21 cellular contexts compared by ENCODE assay signal in genomic region chr1:24707659-24708058, GRCh38. TPM values are rescaled to one million over a fixed set of nuclear protein-coding genes. Genes with fewer than 3 reads are reported as not detected.
A peak's percentile ranks its signal among the peaks of the same experiment; 100 is the strongest.
DNase-seq lines count a peak whose midpoint lies in the region; ATAC-seq and TF ChIP-seq lines count a peak whose summit lies in the region.
"Had no signal": no experiment of that assay in that cellular context is flagged by ENCODE, and none has a peak within 500 bp of the region (broad histone marks: within the 10 kb centered on the region; RNA-seq: fewer than 3 reads in every experiment).

No MANE protein-coding gene starts in this region.

- H3K9ac ChIP-seq in GM23248 (no peak overlapping the region), neuronal stem cell (ENCODE audit: low read depth, low read length, poor library complexity) (no peak overlapping the region)

- 28 to 62% methylated on average over 1 to 4 of the region's 4 CpGs for WGBS in GM23248 (ENCODE audit: low coverage in 1 of 2, low lambda C conversion rate in 2 of 2, missing lambda C conversion rate in 2 of 2), 2 experiments
- WGBS in neuronal stem cell (ENCODE audit: extremely low coverage in 2 of 2, insufficient read length in 2 of 2, insufficient replicate concordance in 1 of 2), 2 donors, result no CpG with 5 or more reads among the region's 4 CpGs
- whole genome bisulfite sequencing in esophagus squamous epithelium, 2 donors, result 61 to 75% methylated on average over 3 of the region's 4 CpGs

- no peaks in the 10 kb centered on the region for H3K27me3 Mint-ChIP-seq in chondrocyte (ENCODE audit: low read depth)
- peaks cover 2% of the 10 kb centered on the region for H3K27me3 Mint-ChIP-seq in activated CD8-positive, alpha-beta memory T cell treated with anti-CD3 and anti-CD28 coated beads, Interleukin-2, amount 10 ng/mL, durations not matched to agents 7 days and 5 days

- no peak overlapping the region for H4K91ac ChIP-seq in neuronal stem cell (ENCODE audit: low read depth, low read length, poor library complexity)

- H3K4me1 ChIP-seq in GM23248 (ENCODE audit: insufficient read depth), result peaks cover 43% of the 10 kb centered on the region
- H3K4me1 ChIP-seq in neuronal stem cell (ENCODE audit: control insufficient read depth in 2 of 2, insufficient read depth in 1 of 2, low read depth in 1 of 2, low read length in 2 of 2), result peaks cover 9 to 15% of the 10 kb centered on the region in 2 donors
- H3K4me1 ChIP-seq in esophagus squamous epithelium, result peaks cover 0 to 21% (median 0%) of the 10 kb centered on the region in 3 donors

- peak overlapping the region; percentile 5 for H2AK5ac ChIP-seq in neuronal stem cell (ENCODE audit: low read depth, low read length)

- H4K20me1 ChIP-seq in GM23248 (ENCODE audit: insufficient read depth), result no peaks in the 10 kb centered on the region

- no peak overlapping the region for H3K18ac ChIP-seq in neuronal stem cell (ENCODE audit: low read length)

- in situ Hi-C loops in GM23248 (cut with MboI), result no loop called here

- H3K4me1 Mint-ChIP-seq in chondrocyte (ENCODE audit: low read depth), result peaks cover 29% of the 10 kb centered on the region
- H3K4me1 Mint-ChIP-seq in activated CD8-positive, alpha-beta memory T cell treated with anti-CD3 and anti-CD28 coated beads, Interleukin-2, amount 10 ng/mL, durations not matched to agents 7 days and 5 days, result peaks cover 24% of the 10 kb centered on the region

- H3K4me2 ChIP-seq in GM23248 (ENCODE audit: unreplicated experiment) (no peak overlapping the region), neuronal stem cell (ENCODE audit: insufficient read depth, low read length, poor library complexity, severe bottlenecking) (no peak overlapping the region)

- H2BK12ac ChIP-seq in neuronal stem cell (ENCODE audit: low read length), result no peak overlapping the region

- H2BK15ac ChIP-seq in neuronal stem cell (ENCODE audit: low read length), result no peak overlapping the region

- CTCF ChIA-PET in activated CD8-positive, alpha-beta memory T cell treated with anti-CD3 and anti-CD28 coated beads, Interleukin-2, amount 10 ng/mL, durations not matched to agents 7 days and 5 days (lab: Charles Lee), result interaction anchor here (0.8 to 1.0 kb wide), 2 partner anchors 19 to 127 kb away, joined by 3 to 4 read pairs; no protein-coding TSS in a partner anchor

- no peak overlapping the region for H2BK5ac ChIP-seq in neuronal stem cell (ENCODE audit: low read length)

- no peak overlapping the region for H3K4ac ChIP-seq in neuronal stem cell (ENCODE audit: low read length)

- H3K27ac ChIP-seq in GM23248 (peak overlapping the region; percentile 48; the same call in 1 of the 2 replicates), neuronal stem cell (replicated peaks; ENCODE audit: low read length) (no peak overlapping the region), esophagus squamous epithelium (no peak overlapping the region)
- H3K27ac ChIP-seq: epithelial cell of prostate, pancreas, SJSA1 had no signal

- H3K9me3 Mint-ChIP-seq in chondrocyte (ENCODE audit: low read depth), result no peaks in the 10 kb centered on the region
- H3K9me3 Mint-ChIP-seq in activated CD8-positive, alpha-beta memory T cell treated with anti-CD3 and anti-CD28 coated beads, Interleukin-2, amount 10 ng/mL, durations not matched to agents 7 days and 5 days (ENCODE audit: low read depth), result no peaks in the 10 kb centered on the region
- H3K9me3 Mint-ChIP-seq: activated naive CD8-positive, alpha-beta T cell treated with anti-CD3 and anti-CD28 coated beads, Interleukin-2, amount 50 U/mL, for 24 hours; activated T-helper 1 cell treated with anti-CD3 and anti-CD28 coated beads, Interleukin-12 subunit alpha, Interleukin-12 subunit beta, Interleukin-2, Interleukin-4 antibody, amounts not matched to agents 30 ng/mL and 10 ng/mL and 1 ng/mL, durations not matched to agents 14 hours and 24 hours and 36 hours; CD4-positive, alpha-beta memory T cell had no signal

- DNase-seq in GM23248 (peak; percentile 75), NB4 (ENCODE audit: low read depth) (peak; percentile 24), chondrocyte (ENCODE audit: low spot score) (no peak), neuronal stem cell (ENCODE audit: low spot score) (no peak), esophagus squamous epithelium (lab: John Stamatoyannopoulos, UW) (no peak)
- no peak for DNase-seq in activated CD8-positive, alpha-beta memory T cell treated with anti-CD3 and anti-CD28 coated beads, Interleukin-2, amount 10 ng/mL, durations not matched to agents 7 days and 5 days
- DNase-seq: activated naive CD8-positive, alpha-beta T cell treated with anti-CD3 and anti-CD28 coated beads, Interleukin-2, amount 50 U/mL, for 24 hours; CD4-positive, alpha-beta memory T cell; heart right ventricle; kidney; mucosa of descending colon; NCI-H1417 treated with DMSO at 0.1 percent for 48 hours; NCI-H2227 treated with DMSO at 0.1 percent for 48 hours; pancreas; small intestine had no signal

- H3K23ac ChIP-seq in neuronal stem cell (ENCODE audit: low read depth, low read length, poor library complexity), result no peak overlapping the region

- intact Hi-C loops in esophagus squamous epithelium (cut with DNase I), result no loop called here

- H3K4me3 Mint-ChIP-seq in chondrocyte (ENCODE audit: unreplicated experiment), result no peak overlapping the region
- H3K4me3 Mint-ChIP-seq in activated CD8-positive, alpha-beta memory T cell treated with anti-CD3 and anti-CD28 coated beads, Interleukin-2, amount 10 ng/mL, durations not matched to agents 7 days and 5 days, result no peak overlapping the region
- H3K4me3 Mint-ChIP-seq: activated naive CD8-positive, alpha-beta T cell treated with anti-CD3 and anti-CD28 coated beads, Interleukin-2, amount 50 U/mL, for 24 hours; activated T-helper 1 cell treated with anti-CD3 and anti-CD28 coated beads, Interleukin-12 subunit alpha, Interleukin-12 subunit beta, Interleukin-2, Interleukin-4 antibody, amounts not matched to agents 30 ng/mL and 10 ng/mL and 1 ng/mL, durations not matched to agents 14 hours and 24 hours and 36 hours; CD4-positive, alpha-beta memory T cell had no signal

- ATAC-seq in GM18909 (IDR thresholded peaks at IDR 0.05; ENCODE audit: poor library complexity, unreplicated experiment) (no peak), GM18858 (IDR thresholded peaks at IDR 0.05; ENCODE audit: unreplicated experiment) (no peak)
- no peak for ATAC-seq in activated CD8-positive, alpha-beta memory T cell treated with anti-CD3 and anti-CD28 coated beads, Interleukin-2, amount 10 ng/mL, durations not matched to agents 7 days and 5 days
- ATAC-seq: activated naive CD8-positive, alpha-beta T cell treated with anti-CD3 and anti-CD28 coated beads, Interleukin-2, amount 50 U/mL, for 24 hours; heart right ventricle; mucosa of descending colon; pancreas had no signal

- peaks cover 31% of the 10 kb centered on the region for H3F3A ChIP-seq in GM23248 (ENCODE audit: insufficient read depth)

- TF ChIP-seq CTCF in NB4 (IDR thresholded peaks at IDR 0.05; ENCODE audit: low read depth, low read length), result no peak
- TF ChIP-seq CTCF in chondrocyte (IDR thresholded peaks at IDR 0.05), result no peak
- TF ChIP-seq CTCF in esophagus squamous epithelium (IDR thresholded peaks at IDR 0.05), result no peak

- H2BK120ac ChIP-seq in neuronal stem cell (ENCODE audit: low read depth, low read length), result no peak overlapping the region

- H3K79me2 ChIP-seq in GM23248 (ENCODE audit: insufficient read depth), result peaks cover 12% of the 10 kb centered on the region

- H3K4me3 ChIP-seq in GM23248 (no peak overlapping the region), NB4 (ENCODE audit: low read depth, low read length) (no peak overlapping the region), neuronal stem cell (ENCODE audit: low read length in 2 of 2) (no peak overlapping the region), esophagus squamous epithelium (no peak overlapping the region)
- H3K4me3 ChIP-seq: heart right ventricle, mucosa of descending colon, pancreas, SJSA1, tibial nerve had no signal

- H3K9me3 ChIP-seq in GM23248 (ENCODE audit: low read depth) (no peaks in the 10 kb centered on the region), neuronal stem cell (replicated peaks in 1 of 2; ENCODE audit: control insufficient read depth in 2 of 2, insufficient read depth in 1 of 2, low read depth in 1 of 2, low read length in 2 of 2) (no peaks in the 10 kb centered on the region), esophagus squamous epithelium (no peaks in the 10 kb centered on the region)
- H3K9me3 ChIP-seq: heart right ventricle, mucosa of descending colon, pancreas, SJSA1, tibial nerve had no signal

- no peaks in the 10 kb centered on the region for H3K27me3 ChIP-seq in GM23248 (replicated peaks; ENCODE audit: insufficient read depth)
- no peaks in the 10 kb centered on the region for H3K27me3 ChIP-seq in neuronal stem cell (ENCODE audit: control insufficient read depth in 3 of 3, insufficient read depth in 3 of 3, low read depth in 1 of 3, low read length in 3 of 3)
- no peaks in the 10 kb centered on the region for H3K27me3 ChIP-seq in esophagus squamous epithelium
- H3K27me3 ChIP-seq: heart right ventricle, pancreas, SJSA1, tibial nerve had no signal

- H2AFZ ChIP-seq in GM23248, result no peak overlapping the region
- H2AFZ ChIP-seq in neuronal stem cell (ENCODE audit: low read length), result no peak overlapping the region

- no peaks in the 10 kb centered on the region for H3K36me3 Mint-ChIP-seq in chondrocyte (ENCODE audit: low read depth)
- no peaks in the 10 kb centered on the region for H3K36me3 Mint-ChIP-seq in activated CD8-positive, alpha-beta memory T cell treated with anti-CD3 and anti-CD28 coated beads, Interleukin-2, amount 10 ng/mL, durations not matched to agents 7 days and 5 days
- H3K36me3 Mint-ChIP-seq: CD4-positive, alpha-beta memory T cell had no signal

- no peak overlapping the region for H3K14ac ChIP-seq in neuronal stem cell (ENCODE audit: low read length)

- H3K79me1 ChIP-seq in neuronal stem cell (ENCODE audit: low read depth, low read length), result no peaks in the 10 kb centered on the region

- no peak overlapping the region for H4K8ac ChIP-seq in neuronal stem cell (ENCODE audit: low read depth, low read length)

- H3K9me2 ChIP-seq in GM23248 (ENCODE audit: insufficient read depth), result no peaks in the 10 kb centered on the region

- H3K36me3 ChIP-seq in GM23248 (ENCODE audit: low read depth) (no peaks in the 10 kb centered on the region), neuronal stem cell (replicated peaks in 1 of 2; ENCODE audit: control insufficient read depth in 2 of 2, insufficient read depth in 2 of 2, low read length in 2 of 2) (no peaks in the 10 kb centered on the region), esophagus squamous epithelium (no peaks in the 10 kb centered on the region)
- H3K36me3 ChIP-seq: heart right ventricle, pancreas, SJSA1, tibial nerve had no signal

- no peak for TF ChIP-seq POLR2A in NB4 (IDR thresholded peaks at IDR 0.05; ENCODE audit: extremely low read depth, insufficient read length)
- TF ChIP-seq POLR2A in esophagus squamous epithelium (IDR thresholded peaks at IDR 0.05), result no peak

- peak overlapping the region; percentile 66 for H3K27ac Mint-ChIP-seq in chondrocyte (ENCODE audit: unreplicated experiment)
- H3K27ac Mint-ChIP-seq in activated CD8-positive, alpha-beta memory T cell treated with anti-CD3 and anti-CD28 coated beads, Interleukin-2, amount 10 ng/mL, durations not matched to agents 7 days and 5 days, result no peak overlapping the region
- H3K27ac Mint-ChIP-seq: activated naive CD8-positive, alpha-beta T cell treated with anti-CD3 and anti-CD28 coated beads, Interleukin-2, amount 50 U/mL, for 24 hours; activated T-helper 1 cell treated with anti-CD3 and anti-CD28 coated beads, Interleukin-12 subunit alpha, Interleukin-12 subunit beta, Interleukin-2, Interleukin-4 antibody, amounts not matched to agents 30 ng/mL and 10 ng/mL and 1 ng/mL, durations not matched to agents 14 hours and 24 hours and 36 hours had no signal

RNA-seq across cellular contexts. Expression of gene CLIC4, which starts 37.6 kb away (rescaled TPM):
- total RNA-seq in GM23248 (2014; rRNA removed; shearing (Covaris generic)), result 1,589 and 1,665 TPM in 2 replicates
- 1,380 and 1,381 TPM in 2 replicates for polyA plus RNA-seq in GM23248 (2016; fragmentation: Nextera tagmentation; extraction: Ambion mirVana)
- 282 to 430 TPM (median 411 TPM) in 3 replicates for total RNA-seq in chondrocyte
- 102 TPM for polyA plus RNA-seq in neuronal stem cell (2013, experiment 1 of 2)
- polyA plus RNA-seq in neuronal stem cell (2013, experiment 2 of 2), result 104 TPM
- total RNA-seq in esophagus squamous epithelium, result 100 to 1,000 TPM in 1 of 4 donors, 10 to 100 TPM in 3; 22.3 to 204 (median 69.0) TPM
- 10 to 100 TPM; 16.9 to 23.0 TPM for total RNA-seq in activated CD8-positive, alpha-beta memory T cell treated with anti-CD3 and anti-CD28 coated beads, Interleukin-2, amount 10 ng/mL, durations not matched to agents 7 days and 5 days

Comparison
In these comparisons a context has a peak if more than half of its experiments do, and no peak if none do; other contexts are left out.
1. DNase-seq: peak in GM23248 (single experiment) and NB4 (single experiment); none in chondrocyte (single experiment), neuronal stem cell (single experiment), esophagus squamous epithelium (single experiment) and activated CD8-positive, alpha-beta memory T cell treated with anti-CD3 and anti-CD28 coated beads, Interleukin-2, amount 10 ng/mL, durations not matched to agents 7 days and 5 days (single experiment).